In the genomic region with DNA sequence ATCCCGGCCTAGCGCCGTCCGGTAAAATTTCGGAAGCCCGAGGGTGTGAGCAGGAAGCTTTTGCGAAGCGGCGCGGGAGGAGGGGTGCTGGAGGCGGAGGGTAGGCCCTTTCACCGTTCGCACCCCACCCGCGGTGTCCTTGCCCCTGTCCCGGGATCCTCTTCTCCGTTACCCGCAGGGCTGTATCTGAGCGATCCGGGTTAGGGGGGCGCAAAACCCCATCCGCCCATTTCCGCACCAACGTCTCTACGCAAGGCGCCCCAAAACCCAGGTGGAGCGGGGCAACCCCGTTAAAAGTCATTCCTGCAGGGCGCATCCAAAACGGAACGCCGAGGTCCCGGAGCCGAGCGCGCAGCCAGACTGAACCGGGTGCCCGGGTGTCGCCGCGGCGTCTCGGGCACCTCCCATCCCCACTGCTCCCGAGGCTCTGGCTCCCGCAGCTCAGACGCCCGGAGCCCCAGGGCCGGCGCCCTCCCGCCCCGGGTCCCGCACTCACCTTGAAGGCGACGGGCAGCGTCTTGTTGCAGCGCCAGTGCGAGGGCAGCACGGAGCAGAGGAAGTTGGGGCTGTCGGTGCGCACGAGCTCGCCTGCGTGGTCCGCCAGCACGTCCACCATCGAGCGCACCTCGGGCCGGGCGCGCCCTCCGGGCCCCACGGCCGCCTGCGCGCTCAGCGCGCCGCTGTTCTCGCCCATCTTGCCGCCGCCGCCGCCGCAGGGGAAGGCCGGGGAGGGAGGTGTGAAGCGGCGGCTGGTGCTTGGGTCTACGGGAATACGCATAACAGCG, we compare ENCODE assay signal across 8 cellular contexts. TPM values are rescaled to one million over a fixed set of nuclear protein-coding genes. Genes with fewer than 3 reads are reported as not detected.
DNase-seq lines count a peak whose midpoint lies in the region; ATAC-seq, FAIRE-seq and TF ChIP-seq lines count a peak whose summit lies in the region.

No MANE protein-coding gene starts in this region.

- TF ChIP-seq POLR2A in GM12892 (IDR thresholded peaks at IDR 0.05; ENCODE audit: low read depth, low read length): peak; percentile 31; the same call in 1 of the 2 replicates

- no peak for TF ChIP-seq RAD21 in liver (IDR thresholded peaks at IDR 0.05)

- no peaks in the 10 kb centered on the region for H3K9me3 Mint-ChIP-seq in stimulated activated naive CD8-positive, alpha-beta T cell treated with anti-CD3 and anti-CD28 coated beads, Interleukin-15, amount 100 ng/mL, for 72 hours

- H3K27ac Mint-ChIP-seq in stimulated activated naive CD8-positive, alpha-beta T cell treated with anti-CD3 and anti-CD28 coated beads, Interleukin-15, amount 100 ng/mL, for 72 hours: peak overlapping the region; percentile 91 to 98

- intact Hi-C loops in Panc1 (cut with micrococcal nuclease; ENCODE audit: unreplicated experiment): loop anchor here (10.0 kb wide), 1 partner anchor 166 kb away; no protein-coding TSS in a partner anchor

- no peak for DNase-seq in GM12892 (ENCODE audit: insufficient read length)
- DNase-seq in Panc1 (ENCODE audit: low read depth, low spot score): no peak
- DNase-seq in activated naive CD4-positive, alpha-beta T cell treated with anti-CD3 and anti-CD28 coated beads, Interleukin-2, amount 50 U/mL, for 16 hours: peak; percentile 61
- DNase-seq in stimulated activated naive CD8-positive, alpha-beta T cell treated with anti-CD3 and anti-CD28 coated beads, Interleukin-15, amount 100 ng/mL, for 72 hours: peak; percentile 79 to 80
- DNase-seq in SW 1271 (lab: John Stamatoyannopoulos, UW): no peak
- no peak for DNase-seq in HPDE6-E6E7 (ENCODE audit: extremely low spot score)

- peak overlapping the region; percentile 96 to 98 for H3K4me3 Mint-ChIP-seq in stimulated activated naive CD8-positive, alpha-beta T cell treated with anti-CD3 and anti-CD28 coated beads, Interleukin-15, amount 100 ng/mL, for 72 hours

- in situ Hi-C loops in Panc1 (cut with HindIII; ENCODE audit: low pct_unique_long_range_greater_than_20kb, low sequenced_read_pairs): no loop called here

- ATAC-seq in HG02759 (IDR thresholded peaks at IDR 0.05; ENCODE audit: unreplicated experiment): peak; percentile 5
- ATAC-seq in Panc1: peak; percentile 29
- ATAC-seq in stimulated activated naive CD8-positive, alpha-beta T cell treated with anti-CD3 and anti-CD28 coated beads, Interleukin-15, amount 100 ng/mL, for 72 hours: peak; percentile 32

- no TSS peak for BruUV-seq in Panc1 (replicated peaks; lab: Mats Ljungman, UMichigan)

- no peak overlapping the region for H3K9ac ChIP-seq in liver (ENCODE audit: low read depth in 1 of 2, low read length in 2 of 2)

- H3K27me3 ChIP-seq in Panc1 (ENCODE audit: control insufficient read depth, insufficient read depth, low read length) (no peaks in the 10 kb centered on the region; the same call in 1 of the 2 replicates), liver (ENCODE audit: control insufficient read depth in 4 of 4, insufficient read depth in 4 of 4, low read length in 3 of 4) (peaks cover 0 to 18% (median 12%) of the 10 kb centered on the region in 4 donors)

- POLR2A ChIA-PET in Panc1 (lab: Charles Lee): no interaction called here

- no peaks in the 10 kb centered on the region for H3K27me3 Mint-ChIP-seq in stimulated activated naive CD8-positive, alpha-beta T cell treated with anti-CD3 and anti-CD28 coated beads, Interleukin-15, amount 100 ng/mL, for 72 hours

- H3K36me3 ChIP-seq in Panc1 (ENCODE audit: control insufficient read depth, insufficient read depth, low read length): peaks cover 5% of the 10 kb centered on the region; the same call in 1 of the 2 replicates
- no peaks in the 10 kb centered on the region for H3K36me3 ChIP-seq in liver (ENCODE audit: control insufficient read depth in 4 of 4, insufficient read depth in 3 of 4, low read depth in 1 of 4, low read length in 3 of 4)

- H3K27ac ChIP-seq in Panc1 (ENCODE audit: low read length) (no peak overlapping the region), liver (ENCODE audit: low read depth in 1 of 2, low read length in 2 of 2) (peak overlapping the region; percentile 35 to 72)

- TF ChIP-seq CTCF in Panc1 (IDR thresholded peaks at IDR 0.05): no peak
- TF ChIP-seq CTCF in liver (IDR thresholded peaks at IDR 0.05; ENCODE audit: low read depth, low read length, missing input control): no peak

- WGBS in liver: 4% methylated on average over 91 of the region's 91 CpGs

- no peak overlapping the region for H3K4me3 ChIP-seq in Panc1 (ENCODE audit: low read depth in 2 of 2, low read length in 2 of 2)
- H3K4me3 ChIP-seq in liver (ENCODE audit: low read depth in 1 of 3, low read length in 3 of 3): peak overlapping the region; percentile 22 to 38 (median 29)

- H3K4me1 Mint-ChIP-seq in stimulated activated naive CD8-positive, alpha-beta T cell treated with anti-CD3 and anti-CD28 coated beads, Interleukin-15, amount 100 ng/mL, for 72 hours: peaks cover 76% of the 10 kb centered on the region

- peak; percentile 89 for FAIRE-seq in GM12892 (lab: Jason Lieb, UNC)

- no peaks in the 10 kb centered on the region for H3K9me3 ChIP-seq in Panc1 (ENCODE audit: control insufficient read depth, insufficient read depth, low read depth, low read length)
- H3K9me3 ChIP-seq in liver (ENCODE audit: control insufficient read depth in 4 of 4, low read length in 3 of 4): no peaks in the 10 kb centered on the region

- H3K4me1 ChIP-seq in Panc1 (ENCODE audit: control insufficient read depth, insufficient read depth, low read length) (no peaks in the 10 kb centered on the region; the same call in 1 of the 2 replicates), liver (ENCODE audit: control insufficient read depth in 4 of 4, insufficient read depth in 4 of 4, low read length in 3 of 4) (peaks cover 3 to 32% (median 18%) of the 10 kb centered on the region in 4 donors)

- CTCF ChIA-PET in Panc1 (lab: Charles Lee): no interaction called here

TF ChIP-seq in liver, 16 proteins besides CTCF, POLR2A, EP300 and RAD21 (continues in another document):
- TF ChIP-seq SP1 (IDR thresholded peaks at IDR 0.05) (no peak), TAF1 (conservative IDR thresholded peaks at IDR 0.05) (no peak), HNF4G (IDR thresholded peaks at IDR 0.05) (no peak), FOXA2 (IDR thresholded peaks at IDR 0.05) (no peak), NR2F2 (IDR thresholded peaks at IDR 0.05) (no peak), JUND (IDR thresholded peaks at IDR 0.05) (no peak), YY1 (IDR thresholded peaks at IDR 0.05) (no peak), HNF4A (conservative IDR thresholded peaks at IDR 0.05) (no peak), GABPA (IDR thresholded peaks at IDR 0.05 in 1 of 2, conservative IDR thresholded peaks at IDR 0.05 in 1 of 2) (no peak), EGR1 (IDR thresholded peaks at IDR 0.05; ENCODE audit: low read depth in 2 of 2) (no peak), RXRA (IDR thresholded peaks at IDR 0.05) (no peak), FOXA1 (IDR thresholded peaks at IDR 0.05) (no peak)
- TF ChIP-seq, protein P1, sequence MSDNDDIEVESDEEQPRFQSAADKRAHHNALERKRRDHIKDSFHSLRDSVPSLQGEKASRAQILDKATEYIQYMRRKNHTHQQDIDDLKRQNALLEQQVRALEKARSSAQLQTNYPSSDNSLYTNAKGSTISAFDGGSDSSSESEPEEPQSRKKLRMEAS (IDR thresholded peaks at IDR 0.05): no peak
- TF ChIP-seq, protein P2, sequence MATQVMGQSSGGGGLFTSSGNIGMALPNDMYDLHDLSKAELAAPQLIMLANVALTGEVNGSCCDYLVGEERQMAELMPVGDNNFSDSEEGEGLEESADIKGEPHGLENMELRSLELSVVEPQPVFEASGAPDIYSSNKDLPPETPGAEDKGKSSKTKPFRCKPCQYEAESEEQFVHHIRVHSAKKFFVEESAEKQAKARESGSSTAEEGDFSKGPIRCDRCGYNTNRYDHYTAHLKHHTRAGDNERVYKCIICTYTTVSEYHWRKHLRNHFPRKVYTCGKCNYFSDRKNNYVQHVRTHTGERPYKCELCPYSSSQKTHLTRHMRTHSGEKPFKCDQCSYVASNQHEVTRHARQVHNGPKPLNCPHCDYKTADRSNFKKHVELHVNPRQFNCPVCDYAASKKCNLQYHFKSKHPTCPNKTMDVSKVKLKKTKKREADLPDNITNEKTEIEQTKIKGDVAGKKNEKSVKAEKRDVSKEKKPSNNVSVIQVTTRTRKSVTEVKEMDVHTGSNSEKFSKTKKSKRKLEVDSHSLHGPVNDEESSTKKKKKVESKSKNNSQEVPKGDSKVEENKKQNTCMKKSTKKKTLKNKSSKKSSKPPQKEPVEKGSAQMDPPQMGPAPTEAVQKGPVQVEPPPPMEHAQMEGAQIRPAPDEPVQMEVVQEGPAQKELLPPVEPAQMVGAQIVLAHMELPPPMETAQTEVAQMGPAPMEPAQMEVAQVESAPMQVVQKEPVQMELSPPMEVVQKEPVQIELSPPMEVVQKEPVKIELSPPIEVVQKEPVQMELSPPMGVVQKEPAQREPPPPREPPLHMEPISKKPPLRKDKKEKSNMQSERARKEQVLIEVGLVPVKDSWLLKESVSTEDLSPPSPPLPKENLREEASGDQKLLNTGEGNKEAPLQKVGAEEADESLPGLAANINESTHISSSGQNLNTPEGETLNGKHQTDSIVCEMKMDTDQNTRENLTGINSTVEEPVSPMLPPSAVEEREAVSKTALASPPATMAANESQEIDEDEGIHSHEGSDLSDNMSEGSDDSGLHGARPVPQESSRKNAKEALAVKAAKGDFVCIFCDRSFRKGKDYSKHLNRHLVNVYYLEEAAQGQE (IDR thresholded peaks at IDR 0.05): no peak
- TF ChIP-seq, protein P3, sequence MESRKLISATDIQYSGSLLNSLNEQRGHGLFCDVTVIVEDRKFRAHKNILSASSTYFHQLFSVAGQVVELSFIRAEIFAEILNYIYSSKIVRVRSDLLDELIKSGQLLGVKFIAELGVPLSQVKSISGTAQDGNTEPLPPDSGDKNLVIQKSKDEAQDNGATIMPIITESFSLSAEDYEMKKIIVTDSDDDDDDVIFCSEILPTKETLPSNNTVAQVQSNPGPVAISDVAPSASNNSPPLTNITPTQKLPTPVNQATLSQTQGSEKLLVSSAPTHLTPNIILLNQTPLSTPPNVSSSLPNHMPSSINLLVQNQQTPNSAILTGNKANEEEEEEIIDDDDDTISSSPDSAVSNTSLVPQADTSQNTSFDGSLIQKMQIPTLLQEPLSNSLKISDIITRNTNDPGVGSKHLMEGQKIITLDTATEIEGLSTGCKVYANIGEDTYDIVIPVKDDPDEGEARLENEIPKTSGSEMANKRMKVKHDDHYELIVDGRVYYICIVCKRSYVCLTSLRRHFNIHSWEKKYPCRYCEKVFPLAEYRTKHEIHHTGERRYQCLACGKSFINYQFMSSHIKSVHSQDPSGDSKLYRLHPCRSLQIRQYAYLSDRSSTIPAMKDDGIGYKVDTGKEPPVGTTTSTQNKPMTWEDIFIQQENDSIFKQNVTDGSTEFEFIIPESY (IDR thresholded peaks at IDR 0.05): no peak

RNA-seq across cellular contexts. Expression of a gene that starts 0.8 kb away (rescaled TPM):
- 38.6 TPM for polyA plus RNA-seq in GM12892 (2012; ENCODE audit: missing spikeins)
- total RNA-seq in Panc1 (2021; ENCODE audit: unreplicated experiment): 0.10 TPM
- polyA plus RNA-seq in Panc1 (2012; ENCODE audit: insufficient read length): 0.06 TPM
- 1 to 10 TPM in 1 of 2 donors, under 1 TPM in 1; 0.84 to 1.1 TPM for total RNA-seq in liver
- polyA plus RNA-seq in liver: under 1 TPM; 0.43 to 0.92 TPM

Comparison
In these comparisons a context has a peak if more than half of its experiments do, and no peak if none do; other contexts are left out.
1. DNase-seq: peak in activated naive CD4-positive, alpha-beta T cell treated with anti-CD3 and anti-CD28 coated beads, Interleukin-2, amount 50 U/mL, for 16 hours (single experiment) and stimulated activated naive CD8-positive, alpha-beta T cell treated with anti-CD3 and anti-CD28 coated beads, Interleukin-15, amount 100 ng/mL, for 72 hours (2 of 2); none in GM12892 (single experiment), Panc1 (single experiment), SW 1271 (0 of 2) and HPDE6-E6E7 (single experiment).
2. H3K4me3 ChIP-seq: peak in liver (3 of 3); none in Panc1 (0 of 2).
3. Peak in every context shown above with its lines, with median percentiles within 50 percentile points of each other: ATAC-seq.